In the genomic region with DNA sequence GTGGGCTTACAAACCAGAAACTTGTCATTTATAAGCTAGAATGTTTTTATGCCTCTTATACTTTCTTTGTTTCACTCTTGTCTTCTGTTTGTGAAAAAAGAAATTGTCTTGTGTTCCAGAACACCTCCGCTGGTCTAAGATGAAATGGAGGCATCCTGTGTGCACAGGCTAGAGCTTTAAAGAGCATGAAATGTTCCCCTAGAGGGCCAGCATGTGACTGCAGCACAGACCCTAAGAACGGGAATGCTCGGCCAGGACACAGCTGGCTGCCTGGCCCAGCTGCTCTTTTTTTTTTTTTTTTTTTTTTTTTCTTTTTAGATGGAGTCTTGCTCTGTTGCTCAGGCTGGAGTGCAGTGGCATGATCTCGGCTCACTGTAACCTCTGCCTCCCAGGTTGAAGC, we compare ENCODE assay signal across 1 cellular context.
TF ChIP-seq lines count a peak whose summit lies in the region.

No MANE protein-coding gene starts in this region.

TF ChIP-seq in WTC11, 78 proteins besides CTCF, POLR2A, EP300 and RAD21 (continued from another document):
- TF ChIP-seq, protein P1, sequence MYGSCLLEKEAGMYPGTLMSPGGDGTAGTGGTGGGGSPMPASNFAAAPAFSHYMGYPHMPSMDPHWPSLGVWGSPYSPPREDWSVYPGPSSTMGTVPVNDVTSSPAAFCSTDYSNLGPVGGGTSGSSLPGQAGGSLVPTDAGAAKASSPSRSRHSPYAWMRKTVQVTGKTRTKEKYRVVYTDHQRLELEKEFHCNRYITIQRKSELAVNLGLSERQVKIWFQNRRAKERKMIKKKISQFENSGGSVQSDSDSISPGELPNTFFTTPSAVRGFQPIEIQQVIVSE (CRISPR knock-in tag; IDR thresholded peaks at IDR 0.05; ENCODE audit: borderline replicate concordance), result no peak
- no peak for TF ChIP-seq ZNF317 (CRISPR knock-in tag; IDR thresholded peaks at IDR 0.05; ENCODE audit: borderline replicate concordance, low read depth)
- TF ChIP-seq MLX (CRISPR knock-in tag; IDR thresholded peaks at IDR 0.05), result no peak
- TF ChIP-seq ZNF396 (CRISPR knock-in tag; IDR thresholded peaks at IDR 0.05; ENCODE audit: borderline replicate concordance), result no peak
- TF ChIP-seq ZNF423 (CRISPR knock-in tag; IDR thresholded peaks at IDR 0.05), result no peak
